In the genomic region with DNA sequence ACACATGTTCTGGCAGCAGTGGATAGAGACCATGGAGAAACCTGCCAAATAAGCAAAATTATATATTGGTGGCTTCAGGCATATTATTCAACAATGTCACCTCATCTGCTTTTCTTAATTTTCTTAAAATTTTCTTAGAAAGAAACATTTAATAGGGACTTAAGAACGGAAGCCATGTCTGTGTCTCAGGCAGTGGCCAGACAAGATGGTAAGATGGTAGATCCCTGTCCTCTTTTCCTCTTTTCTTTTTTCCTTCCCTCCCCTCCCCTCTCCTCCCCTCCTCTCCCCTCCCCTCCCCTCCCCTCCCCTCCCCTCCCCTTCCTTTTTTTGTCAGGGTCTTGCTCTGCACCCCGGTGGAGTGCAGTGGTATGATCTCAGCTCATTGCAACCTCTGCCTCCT, we compare ENCODE assay signal across 26 cellular contexts. TPM values are rescaled to one million over a fixed set of nuclear protein-coding genes. Genes with fewer than 3 reads are reported as not detected.
DNase-seq lines count a peak whose midpoint lies in the region; ATAC-seq, FAIRE-seq and TF ChIP-seq lines count a peak whose summit lies in the region.
"Had no signal": no experiment of that assay in that cellular context is flagged by ENCODE, and none has a peak within 500 bp of the region (broad histone marks: within the 10 kb centered on the region; RNA-seq: fewer than 3 reads in every experiment).

No MANE protein-coding gene starts in this region.

- CTCF ChIA-PET in A549 (lab: Yijun Ruan, JAX): no interaction called here
- CTCF ChIA-PET in activated CD4-positive, alpha-beta T cell treated with anti-CD3 and anti-CD28 coated beads, Interleukin-2, amount 10 ng/mL, durations not matched to agents 7 days and 5 days (lab: Charles Lee): interaction anchor here (1.4 kb wide), 1 partner anchor 9 kb away, joined by 4 read pairs; no protein-coding TSS in a partner anchor

- H3K27ac Mint-ChIP-seq in activated CD4-positive, alpha-beta T cell treated with anti-CD3 and anti-CD28 coated beads, Interleukin-2, amount 10 ng/mL, durations not matched to agents 7 days and 5 days: no peak overlapping the region
- H3K27ac Mint-ChIP-seq: CD4-positive, alpha-beta memory T cell; GM23338; HFFc6 had no signal

- no peaks in the 10 kb centered on the region for H3K9me3 ChIP-seq in right atrium auricular region
- H3K9me3 ChIP-seq in A549: no peaks in the 10 kb centered on the region
- H3K9me3 ChIP-seq: BE2C, HAP-1 had no signal

- no peaks in the 10 kb centered on the region for H3K36me3 ChIP-seq in right atrium auricular region
- H3K36me3 ChIP-seq: BE2C; BLaER1 treated with 17β-estradiol and CSF1 and Interleukin-3, amounts not matched to agents 10 nM and 100 nM; HAP-1 had no signal

- H3K27ac ChIP-seq in right atrium auricular region (peak overlapping the region; percentile 52 to 93), A549 (no peak overlapping the region), VCaP (peak overlapping the region; percentile 70)
- H3K27ac ChIP-seq: 22Rv1; BLaER1 treated with 17β-estradiol and CSF1 and Interleukin-3, amounts not matched to agents 10 nM and 100 nM had no signal

- DNase-seq in NCI-H146 (lab: John Stamatoyannopoulos, UW) (peak; percentile 40), NCI-H146 treated with DMSO at 0.1 percent for 48 hours (lab: John Stamatoyannopoulos, UW; ENCODE audit: unreplicated experiment) (no peak), right atrium auricular region (ENCODE audit: low spot score) (no peak), Right ventricle myocardium inferior (ENCODE audit: missing footprints) (no peak), A549 (ENCODE audit: low read depth in 1 of 2, low spot score in 1 of 2) (no peak), C1 segment of cervical spinal cord (lab: John Stamatoyannopoulos, UW) (no peak)
- DNase-seq in activated CD4-positive, alpha-beta T cell treated with anti-CD3 and anti-CD28 coated beads, Interleukin-2, amount 10 ng/mL, durations not matched to agents 7 days and 5 days: no peak
- DNase-seq: ACHN; AML-193; BE2C; Calu3; CD4-positive, alpha-beta memory T cell; COR-L47; DMS53; DMS79 treated with DMSO at 0.1 percent for 48 hours; GF-D8; HFFc6 had no signal

- no peaks in the 10 kb centered on the region for H3K4me1 Mint-ChIP-seq in activated CD4-positive, alpha-beta T cell treated with anti-CD3 and anti-CD28 coated beads, Interleukin-2, amount 10 ng/mL, durations not matched to agents 7 days and 5 days
- H3K4me1 Mint-ChIP-seq: CD4-positive, alpha-beta memory T cell had no signal

- POLR2A ChIA-PET in A549 (lab: Yijun Ruan, JAX): no interaction called here
- POLR2A ChIA-PET in activated CD4-positive, alpha-beta T cell treated with anti-CD3 and anti-CD28 coated beads, Interleukin-2, amount 10 ng/mL, durations not matched to agents 7 days and 5 days (lab: Charles Lee): no interaction called here

- no peak for TF ChIP-seq POLR2A in A549 (IDR thresholded peaks at IDR 0.05; ENCODE audit: low read length)

- ATAC-seq in Right ventricle myocardium inferior: no peak
- no peak for ATAC-seq in A549
- ATAC-seq: GM23338 had no signal

- no peak for FAIRE-seq in A549 (lab: Jason Lieb, UNC)
- FAIRE-seq: A204.1, GM12891, GM18507, H54 had no signal

- H3K4me2 ChIP-seq in A549: no peak overlapping the region
- H3K4me2 ChIP-seq: BLaER1 treated with 17β-estradiol and CSF1 and Interleukin-3, amounts not matched to agents 10 nM and 100 nM; GM23338 had no signal

- no peaks in the 10 kb centered on the region for H3K27me3 ChIP-seq in right atrium auricular region
- H3K27me3 ChIP-seq: BE2C; BLaER1 treated with 17β-estradiol and CSF1 and Interleukin-3, amounts not matched to agents 10 nM and 100 nM had no signal

- peaks cover 11% of the 10 kb centered on the region for H3K27me3 Mint-ChIP-seq in activated CD4-positive, alpha-beta T cell treated with anti-CD3 and anti-CD28 coated beads, Interleukin-2, amount 10 ng/mL, durations not matched to agents 7 days and 5 days

- no peaks in the 10 kb centered on the region for H3K36me3 Mint-ChIP-seq in activated CD4-positive, alpha-beta T cell treated with anti-CD3 and anti-CD28 coated beads, Interleukin-2, amount 10 ng/mL, durations not matched to agents 7 days and 5 days (ENCODE audit: low read depth)
- H3K36me3 Mint-ChIP-seq: CD4-positive, alpha-beta memory T cell had no signal

- H3K4me1 ChIP-seq in right atrium auricular region (peaks cover 0 to 39% of the 10 kb centered on the region in 2 donors), A549 (no peaks in the 10 kb centered on the region)
- H3K4me1 ChIP-seq: BLaER1 treated with 17β-estradiol and CSF1 and Interleukin-3, amounts not matched to agents 10 nM and 100 nM; HAP-1 had no signal

- H3K4me3 ChIP-seq in right atrium auricular region (no peak overlapping the region), A549 (no peak overlapping the region)
- H3K4me3 ChIP-seq: BLaER1 treated with 17β-estradiol and CSF1 and Interleukin-3, amounts not matched to agents 10 nM and 100 nM; GM23338; HAP-1 had no signal

- H3K9me3 Mint-ChIP-seq in activated CD4-positive, alpha-beta T cell treated with anti-CD3 and anti-CD28 coated beads, Interleukin-2, amount 10 ng/mL, durations not matched to agents 7 days and 5 days: no peaks in the 10 kb centered on the region
- H3K9me3 Mint-ChIP-seq: CD4-positive, alpha-beta memory T cell; GM23338; HFFc6 had no signal

- H3K4me3 Mint-ChIP-seq in activated CD4-positive, alpha-beta T cell treated with anti-CD3 and anti-CD28 coated beads, Interleukin-2, amount 10 ng/mL, durations not matched to agents 7 days and 5 days: no peak overlapping the region
- H3K4me3 Mint-ChIP-seq: CD4-positive, alpha-beta memory T cell; GM23338; HFFc6 had no signal

- no peak for TF ChIP-seq RAD21 in A549 (conservative IDR thresholded peaks at IDR 0.05 in 1 of 2, IDR thresholded peaks at IDR 0.05 in 1 of 2)

- TF ChIP-seq EP300 in A549 (IDR thresholded peaks at IDR 0.05): no peak

- intact Hi-C loops in Right ventricle myocardium inferior (cut with DNase I): no loop called here

- no peak for TF ChIP-seq CTCF in right atrium auricular region (IDR thresholded peaks at IDR 0.05)
- TF ChIP-seq CTCF in A549 (IDR thresholded peaks at IDR 0.05): no peak
- no peak for TF ChIP-seq CTCF in VCaP (conservative IDR thresholded peaks at IDR 0.05)

- WGBS in A549 (ENCODE audit: missing lambda C conversion rate): 36% methylated on average over 2 of the region's 2 CpGs

TF ChIP-seq in A549, 52 proteins besides CTCF, POLR2A, EP300 and RAD21:
- TF ChIP-seq, protein P1, sequence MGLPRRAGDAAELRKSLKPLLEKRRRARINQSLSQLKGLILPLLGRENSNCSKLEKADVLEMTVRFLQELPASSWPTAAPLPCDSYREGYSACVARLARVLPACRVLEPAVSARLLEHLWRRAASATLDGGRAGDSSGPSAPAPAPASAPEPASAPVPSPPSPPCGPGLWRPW (IDR thresholded peaks at IDR 0.05): no peak
- peak; percentile 5 for TF ChIP-seq MAFK (IDR thresholded peaks at IDR 0.05; ENCODE audit: partially characterized antibody)

RNA-seq across cellular contexts. Expression of a gene that starts 24.2 kb away (rescaled TPM):
- 10 to 100 TPM; 39.4 to 51.8 TPM for total RNA-seq in right atrium auricular region
- 44.3 TPM for total RNA-seq in Right ventricle myocardium inferior
- polyA plus RNA-seq in A549 (2011; rRNA removed): 1.6 and 2.0 TPM in 2 replicates
- polyA plus RNA-seq in A549 (2012; cell fraction: cytosol; rRNA removed): 0.15 and 0.18 TPM in 2 replicates
- polyA plus RNA-seq in A549 (2012; cell fraction: nucleus; rRNA removed): 0.12 TPM in 2 replicates
- 0.66 to 0.84 TPM (median 0.72 TPM) in 3 replicates for polyA plus RNA-seq in A549 (2017; fragmentation: RNase III; extraction: RNeasy Plus Mini Kit Qiagen cat#74134 plus additional on column Dnase treatment)
- 0.95 and 1.1 TPM in 2 replicates for polyA minus RNA-seq in A549 (2011; rRNA and poly(A)+ RNA removed)
- 1 to 10 TPM in 1 of 2 experiments, under 1 TPM in 1; 0.89 to 1.5 TPM for total RNA-seq in activated CD4-positive, alpha-beta T cell treated with anti-CD3 and anti-CD28 coated beads, Interleukin-2, amount 10 ng/mL, durations not matched to agents 7 days and 5 days
- total RNA-seq: HFFc6 had no signal

Comparison
In these comparisons a context has a peak if more than half of its experiments do, and no peak if none do; other contexts are left out.
1. H3K27ac ChIP-seq: peak in right atrium auricular region (2 of 2) and VCaP (single experiment); none in A549 (0 of 2).
2. RNA of a gene that starts 24.2 kb away (total RNA-seq): 39.4 to 51.8 TPM in right atrium auricular region and 44.3 TPM in Right ventricle myocardium inferior (single experiment); 0.89 to 1.5 TPM in activated CD4-positive, alpha-beta T cell treated with anti-CD3 and anti-CD28 coated beads, Interleukin-2, amount 10 ng/mL, durations not matched to agents 7 days and 5 days; every median in the first group is over 10 times any median in the second.